7 cellular contexts compared by ENCODE assay signal in genomic region chr5:23588841-23589240, GRCh38.
"Had no signal": no experiment of that assay in that cellular context is flagged by ENCODE, and none has a peak within 500 bp of the region (broad histone marks: within the 10 kb centered on the region; RNA-seq: fewer than 3 reads in every experiment).

No MANE protein-coding gene starts in this region.

- H3K4me3 ChIP-seq: GM23248, K562 had no signal

- H3K27ac ChIP-seq: GM23248, HL-60 had no signal

- DNase-seq: GM23248, GOT3, H9, HCEC 1CT, IMR-90 had no signal

- H3K9ac ChIP-seq: GM23248 had no signal

- FAIRE-seq: K562 had no signal

- ATAC-seq: K562 had no signal

- H2AFZ ChIP-seq: GM23248 had no signal
